Comparison of ENCODE assay signal across 3 cellular contexts in the genomic region with DNA sequence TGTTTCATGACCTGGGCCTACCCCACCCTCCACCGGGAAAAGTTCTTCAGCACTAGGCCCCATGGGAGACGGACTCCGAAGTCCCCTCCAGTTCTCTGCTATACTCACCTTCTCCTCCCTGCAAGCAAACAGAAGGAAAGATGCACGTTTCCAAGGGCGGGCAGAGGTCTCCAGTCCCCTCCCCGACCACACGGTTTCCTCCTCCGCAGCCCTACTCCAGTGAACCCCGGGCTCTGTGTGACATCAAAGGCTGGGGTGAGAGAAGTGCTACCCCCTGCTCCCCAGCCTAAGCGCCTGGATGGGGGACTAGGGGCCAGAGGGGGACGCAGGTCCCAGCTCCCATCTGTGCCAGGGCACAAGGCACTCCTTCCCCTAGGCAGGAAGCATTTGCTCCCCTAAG.
TF ChIP-seq lines count a peak whose summit lies in the region.

No MANE protein-coding gene starts in this region.

TF ChIP-seq in A549, 52 proteins besides CTCF, POLR2A, EP300 and RAD21:
- no peak for TF ChIP-seq ZC3H11A (IDR thresholded peaks at IDR 0.05)
- TF ChIP-seq, protein P1, sequence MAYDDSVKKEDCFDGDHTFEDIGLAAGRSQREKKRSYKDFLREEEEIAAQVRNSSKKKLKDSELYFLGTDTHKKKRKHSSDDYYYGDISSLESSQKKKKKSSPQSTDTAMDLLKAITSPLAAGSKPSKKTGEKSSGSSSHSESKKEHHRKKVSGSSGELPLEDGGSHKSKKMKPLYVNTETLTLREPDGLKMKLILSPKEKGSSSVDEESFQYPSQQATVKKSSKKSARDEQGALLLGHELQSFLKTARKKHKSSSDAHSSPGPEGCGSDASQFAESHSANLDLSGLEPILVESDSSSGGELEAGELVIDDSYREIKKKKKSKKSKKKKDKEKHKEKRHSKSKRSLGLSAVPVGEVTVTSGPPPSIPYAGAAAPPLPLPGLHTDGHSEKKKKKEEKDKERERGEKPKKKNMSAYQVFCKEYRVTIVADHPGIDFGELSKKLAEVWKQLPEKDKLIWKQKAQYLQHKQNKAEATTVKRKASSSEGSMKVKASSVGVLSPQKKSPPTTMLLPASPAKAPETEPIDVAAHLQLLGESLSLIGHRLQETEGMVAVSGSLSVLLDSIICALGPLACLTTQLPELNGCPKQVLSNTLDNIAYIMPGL (CRISPR knock-in tag; IDR thresholded peaks at IDR 0.05; ENCODE audit: borderline replicate concordance) = no peak
- no peak for TF ChIP-seq SMC3 (IDR thresholded peaks at IDR 0.05)
- no peak for TF ChIP-seq NPAS2 (CRISPR knock-in tag; IDR thresholded peaks at IDR 0.05; ENCODE audit: borderline replicate concordance)
- TF ChIP-seq RFX5 (IDR thresholded peaks at IDR 0.05) = no peak
- no peak for TF ChIP-seq SREBF2 (IDR thresholded peaks at IDR 0.05)
- TF ChIP-seq, protein P2, sequence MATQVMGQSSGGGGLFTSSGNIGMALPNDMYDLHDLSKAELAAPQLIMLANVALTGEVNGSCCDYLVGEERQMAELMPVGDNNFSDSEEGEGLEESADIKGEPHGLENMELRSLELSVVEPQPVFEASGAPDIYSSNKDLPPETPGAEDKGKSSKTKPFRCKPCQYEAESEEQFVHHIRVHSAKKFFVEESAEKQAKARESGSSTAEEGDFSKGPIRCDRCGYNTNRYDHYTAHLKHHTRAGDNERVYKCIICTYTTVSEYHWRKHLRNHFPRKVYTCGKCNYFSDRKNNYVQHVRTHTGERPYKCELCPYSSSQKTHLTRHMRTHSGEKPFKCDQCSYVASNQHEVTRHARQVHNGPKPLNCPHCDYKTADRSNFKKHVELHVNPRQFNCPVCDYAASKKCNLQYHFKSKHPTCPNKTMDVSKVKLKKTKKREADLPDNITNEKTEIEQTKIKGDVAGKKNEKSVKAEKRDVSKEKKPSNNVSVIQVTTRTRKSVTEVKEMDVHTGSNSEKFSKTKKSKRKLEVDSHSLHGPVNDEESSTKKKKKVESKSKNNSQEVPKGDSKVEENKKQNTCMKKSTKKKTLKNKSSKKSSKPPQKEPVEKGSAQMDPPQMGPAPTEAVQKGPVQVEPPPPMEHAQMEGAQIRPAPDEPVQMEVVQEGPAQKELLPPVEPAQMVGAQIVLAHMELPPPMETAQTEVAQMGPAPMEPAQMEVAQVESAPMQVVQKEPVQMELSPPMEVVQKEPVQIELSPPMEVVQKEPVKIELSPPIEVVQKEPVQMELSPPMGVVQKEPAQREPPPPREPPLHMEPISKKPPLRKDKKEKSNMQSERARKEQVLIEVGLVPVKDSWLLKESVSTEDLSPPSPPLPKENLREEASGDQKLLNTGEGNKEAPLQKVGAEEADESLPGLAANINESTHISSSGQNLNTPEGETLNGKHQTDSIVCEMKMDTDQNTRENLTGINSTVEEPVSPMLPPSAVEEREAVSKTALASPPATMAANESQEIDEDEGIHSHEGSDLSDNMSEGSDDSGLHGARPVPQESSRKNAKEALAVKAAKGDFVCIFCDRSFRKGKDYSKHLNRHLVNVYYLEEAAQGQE (IDR thresholded peaks at IDR 0.05) = no peak
- TF ChIP-seq GATA3 (IDR thresholded peaks at IDR 0.05; ENCODE audit: borderline replicate concordance) = no peak
- TF ChIP-seq, protein P3, sequence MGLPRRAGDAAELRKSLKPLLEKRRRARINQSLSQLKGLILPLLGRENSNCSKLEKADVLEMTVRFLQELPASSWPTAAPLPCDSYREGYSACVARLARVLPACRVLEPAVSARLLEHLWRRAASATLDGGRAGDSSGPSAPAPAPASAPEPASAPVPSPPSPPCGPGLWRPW (IDR thresholded peaks at IDR 0.05) = no peak
- TF ChIP-seq JUN (IDR thresholded peaks at IDR 0.05) = no peak
- TF ChIP-seq FOSL2 (IDR thresholded peaks at IDR 0.05) = no peak
- no peak for TF ChIP-seq FOSL2 (CRISPR knock-in tag; IDR thresholded peaks at IDR 0.05)
- TF ChIP-seq FOXS1 (CRISPR knock-in tag; IDR thresholded peaks at IDR 0.05) = no peak
- TF ChIP-seq, protein P4, sequence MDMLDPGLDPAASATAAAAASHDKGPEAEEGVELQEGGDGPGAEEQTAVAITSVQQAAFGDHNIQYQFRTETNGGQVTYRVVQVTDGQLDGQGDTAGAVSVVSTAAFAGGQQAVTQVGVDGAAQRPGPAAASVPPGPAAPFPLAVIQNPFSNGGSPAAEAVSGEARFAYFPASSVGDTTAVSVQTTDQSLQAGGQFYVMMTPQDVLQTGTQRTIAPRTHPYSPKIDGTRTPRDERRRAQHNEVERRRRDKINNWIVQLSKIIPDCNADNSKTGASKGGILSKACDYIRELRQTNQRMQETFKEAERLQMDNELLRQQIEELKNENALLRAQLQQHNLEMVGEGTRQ (IDR thresholded peaks at IDR 0.05) = no peak

TF ChIP-seq in HepG2, 621 proteins besides CTCF, POLR2A, EP300 and RAD21 (continues in another document):
- TF ChIP-seq KAT7 (CRISPR knock-in tag; IDR thresholded peaks at IDR 0.05; ENCODE audit: borderline replicate concordance) (no peak), HOXD1 (CRISPR knock-in tag; IDR thresholded peaks at IDR 0.05) (no peak), ARNTL (CRISPR knock-in tag; IDR thresholded peaks at IDR 0.05) (0 out of 2 replicates have a peak, but pooled peaks have one; percentile 15), ZBTB37 (CRISPR knock-in tag; IDR thresholded peaks at IDR 0.05) (no peak), ZNF687 (CRISPR knock-in tag; IDR thresholded peaks at IDR 0.05) (peak; percentile 43; the same call in 1 of the 2 replicates), HDAC1 (CRISPR knock-in tag; IDR thresholded peaks at IDR 0.05) (no peak), ZNF251 (CRISPR knock-in tag; IDR thresholded peaks at IDR 0.05) (no peak), ZNF616 (CRISPR knock-in tag; IDR thresholded peaks at IDR 0.05; ENCODE audit: low read depth) (no peak)
- TF ChIP-seq, protein P5, sequence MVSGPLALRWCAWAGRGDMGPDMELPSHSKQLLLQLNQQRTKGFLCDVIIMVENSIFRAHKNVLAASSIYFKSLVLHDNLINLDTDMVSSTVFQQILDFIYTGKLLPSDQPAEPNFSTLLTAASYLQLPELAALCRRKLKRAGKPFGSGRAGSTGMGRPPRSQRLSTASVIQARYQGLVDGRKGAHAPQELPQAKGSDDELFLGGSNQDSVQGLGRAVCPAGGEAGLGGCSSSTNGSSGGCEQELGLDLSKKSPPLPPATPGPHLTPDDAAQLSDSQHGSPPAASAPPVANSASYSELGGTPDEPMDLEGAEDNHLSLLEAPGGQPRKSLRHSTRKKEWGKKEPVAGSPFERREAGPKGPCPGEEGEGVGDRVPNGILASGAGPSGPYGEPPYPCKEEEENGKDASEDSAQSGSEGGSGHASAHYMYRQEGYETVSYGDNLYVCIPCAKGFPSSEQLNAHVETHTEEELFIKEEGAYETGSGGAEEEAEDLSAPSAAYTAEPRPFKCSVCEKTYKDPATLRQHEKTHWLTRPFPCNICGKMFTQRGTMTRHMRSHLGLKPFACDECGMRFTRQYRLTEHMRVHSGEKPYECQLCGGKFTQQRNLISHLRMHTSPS (CRISPR knock-in tag; IDR thresholded peaks at IDR 0.05; ENCODE audit: low read depth) = no peak

TF ChIP-seq in GM23338, 12 proteins besides CTCF, POLR2A, EP300 and RAD21:
- no peak for TF ChIP-seq JUNB (IDR thresholded peaks at IDR 0.05; ENCODE audit: unreplicated experiment)
- no peak for TF ChIP-seq POLR2AphosphoS5 (IDR thresholded peaks at IDR 0.05; ENCODE audit: low read depth)
- no peak for TF ChIP-seq STAT1 (IDR thresholded peaks at IDR 0.05; ENCODE audit: unreplicated experiment)
- no peak for TF ChIP-seq ETS1 (IDR thresholded peaks at IDR 0.05)
